In genomic region chr2:161488131-161488699, GRCh38 we compare ENCODE assay signal across 37 cellular contexts.
"Had no signal": no experiment of that assay in that cellular context is flagged by ENCODE, and none has a peak within 500 bp of the region (broad histone marks: within the 10 kb centered on the region; RNA-seq: fewer than 3 reads in every experiment).

No MANE protein-coding gene starts in this region.

- H3K27me3 ChIP-seq: adrenal gland, ascending aorta, body of pancreas, brain microvascular endothelial cell, breast epithelium, cardiac muscle cell had no signal

- H3K27ac Mint-ChIP-seq: activated naive CD4-positive, alpha-beta T cell treated with anti-CD3 and anti-CD28 coated beads for 36 hours; activated naive CD4-positive, alpha-beta T cell treated with anti-CD3 and anti-CD28 coated beads, Interleukin-2, amount 10 ng/mL, durations not matched to agents 7 days and 5 days; activated naive CD4-positive, alpha-beta T cell treated with anti-CD3 and anti-CD28 coated beads, Interleukin-2, amount 50 U/mL, for 24 hours; activated naive CD4-positive, alpha-beta T cell treated with anti-CD3 and anti-CD28 coated beads, Interleukin-2, amount 50 U/mL, for 72 hours; activated naive CD8-positive, alpha-beta T cell; activated naive CD8-positive, alpha-beta T cell treated with anti-CD3 and anti-CD28 coated beads for 36 hours; activated naive CD8-positive, alpha-beta T cell treated with anti-CD3 and anti-CD28 coated beads, Interleukin-2, amount 10 ng/mL, durations not matched to agents 7 days and 5 days; activated naive CD8-positive, alpha-beta T cell treated with anti-CD3 and anti-CD28 coated beads, Interleukin-2, amount 50 U/mL, for 24 hours; activated T-cell treated with anti-CD3 and anti-CD28 coated beads, Interleukin-2, amount 50 U/mL, for 24 hours; activated T-cell treated with anti-CD3 and anti-CD28 coated beads, Interleukin-2, amount 50 U/mL, for 72 hours; activated T-helper 1 cell treated with anti-CD3 and anti-CD28 coated beads, Interleukin-12 subunit alpha, Interleukin-12 subunit beta, Interleukin-2, Interleukin-4 antibody, amounts not matched to agents 30 ng/mL and 10 ng/mL and 1 ng/mL, durations not matched to agents 14 hours and 24 hours and 36 hours; activated T-helper 17 cell treated with anti-CD3 and anti-CD28 coated beads, Interleukin-2, amount 50 U/mL, for 72 hours; activated T-helper 2 cell treated with anti-CD3 and anti-CD28 coated beads, Interferon-gamma antibody, Interleukin-2, Interleukin-4, amounts not matched to agents 10 μg/mL and 5 μg/mL and 100 μg/mL, durations not matched to agents 14 hours and 24 hours and 36 hours; brain had no signal

- H3K36me3 ChIP-seq: adrenal gland, ascending aorta, brain microvascular endothelial cell, breast epithelium, cardiac muscle cell had no signal

- H3K9me3 Mint-ChIP-seq: activated naive CD4-positive, alpha-beta T cell treated with anti-CD3 and anti-CD28 coated beads for 36 hours; activated naive CD4-positive, alpha-beta T cell treated with anti-CD3 and anti-CD28 coated beads, Interleukin-2, amount 10 ng/mL, durations not matched to agents 7 days and 5 days; activated naive CD4-positive, alpha-beta T cell treated with anti-CD3 and anti-CD28 coated beads, Interleukin-2, amount 50 U/mL, for 24 hours; activated naive CD4-positive, alpha-beta T cell treated with anti-CD3 and anti-CD28 coated beads, Interleukin-2, amount 50 U/mL, for 72 hours; activated naive CD8-positive, alpha-beta T cell treated with anti-CD3 and anti-CD28 coated beads for 36 hours; activated naive CD8-positive, alpha-beta T cell treated with anti-CD3 and anti-CD28 coated beads, Interleukin-2, amount 10 ng/mL, durations not matched to agents 7 days and 5 days; activated naive CD8-positive, alpha-beta T cell treated with anti-CD3 and anti-CD28 coated beads, Interleukin-2, amount 50 U/mL, for 24 hours; activated T-cell treated with anti-CD3 and anti-CD28 coated beads, Interleukin-2, amount 50 U/mL, for 24 hours; activated T-helper 1 cell treated with anti-CD3 and anti-CD28 coated beads, Interleukin-12 subunit alpha, Interleukin-12 subunit beta, Interleukin-2, Interleukin-4 antibody, amounts not matched to agents 30 ng/mL and 10 ng/mL and 1 ng/mL, durations not matched to agents 14 hours and 24 hours and 36 hours; activated T-helper 17 cell treated with anti-CD3 and anti-CD28 coated beads, Interleukin-2, amount 50 U/mL, for 72 hours; activated T-helper 2 cell treated with anti-CD3 and anti-CD28 coated beads, Interferon-gamma antibody, Interleukin-2, Interleukin-4, amounts not matched to agents 10 μg/mL and 5 μg/mL and 100 μg/mL, durations not matched to agents 14 hours and 24 hours and 36 hours had no signal

- H3K4me3 Mint-ChIP-seq: activated naive CD4-positive, alpha-beta T cell treated with anti-CD3 and anti-CD28 coated beads for 36 hours; activated naive CD4-positive, alpha-beta T cell treated with anti-CD3 and anti-CD28 coated beads, Interleukin-2, amount 10 ng/mL, durations not matched to agents 7 days and 5 days; activated naive CD4-positive, alpha-beta T cell treated with anti-CD3 and anti-CD28 coated beads, Interleukin-2, amount 50 U/mL, for 24 hours; activated naive CD8-positive, alpha-beta T cell; activated naive CD8-positive, alpha-beta T cell treated with anti-CD3 and anti-CD28 coated beads for 36 hours; activated naive CD8-positive, alpha-beta T cell treated with anti-CD3 and anti-CD28 coated beads, Interleukin-2, amount 10 ng/mL, durations not matched to agents 7 days and 5 days; activated naive CD8-positive, alpha-beta T cell treated with anti-CD3 and anti-CD28 coated beads, Interleukin-2, amount 50 U/mL, for 24 hours; activated T-cell treated with anti-CD3 and anti-CD28 coated beads, Interleukin-2, amount 50 U/mL, for 24 hours; activated T-cell treated with anti-CD3 and anti-CD28 coated beads, Interleukin-2, amount 50 U/mL, for 4 hours; activated T-cell treated with anti-CD3 and anti-CD28 coated beads, Interleukin-2, amount 50 U/mL, for 72 hours; activated T-helper 1 cell treated with anti-CD3 and anti-CD28 coated beads, Interleukin-12 subunit alpha, Interleukin-12 subunit beta, Interleukin-2, Interleukin-4 antibody, amounts not matched to agents 30 ng/mL and 10 ng/mL and 1 ng/mL, durations not matched to agents 14 hours and 24 hours and 36 hours; activated T-helper 17 cell treated with anti-CD3 and anti-CD28 coated beads, Interleukin-2, amount 50 U/mL, for 72 hours; brain; central memory CD8-positive, alpha-beta T cell had no signal

- H3K36me3 Mint-ChIP-seq: activated naive CD4-positive, alpha-beta T cell treated with anti-CD3 and anti-CD28 coated beads, Interleukin-2, amount 10 ng/mL, durations not matched to agents 7 days and 5 days; activated naive CD4-positive, alpha-beta T cell treated with anti-CD3 and anti-CD28 coated beads, Interleukin-2, amount 50 U/mL, for 24 hours; activated naive CD4-positive, alpha-beta T cell treated with anti-CD3 and anti-CD28 coated beads, Interleukin-2, amount 50 U/mL, for 72 hours; activated naive CD8-positive, alpha-beta T cell; activated naive CD8-positive, alpha-beta T cell treated with anti-CD3 and anti-CD28 coated beads for 36 hours; activated naive CD8-positive, alpha-beta T cell treated with anti-CD3 and anti-CD28 coated beads, Interleukin-2, amount 10 ng/mL, durations not matched to agents 7 days and 5 days; brain had no signal

- H3K4me1 Mint-ChIP-seq: activated naive CD4-positive, alpha-beta T cell treated with anti-CD3 and anti-CD28 coated beads, Interleukin-2, amount 10 ng/mL, durations not matched to agents 7 days and 5 days; activated naive CD4-positive, alpha-beta T cell treated with anti-CD3 and anti-CD28 coated beads, Interleukin-2, amount 50 U/mL, for 24 hours; activated naive CD8-positive, alpha-beta T cell treated with anti-CD3 and anti-CD28 coated beads for 36 hours; activated naive CD8-positive, alpha-beta T cell treated with anti-CD3 and anti-CD28 coated beads, Interleukin-2, amount 10 ng/mL, durations not matched to agents 7 days and 5 days; activated naive CD8-positive, alpha-beta T cell treated with anti-CD3 and anti-CD28 coated beads, Interleukin-2, amount 50 U/mL, for 24 hours; activated T-helper 17 cell treated with anti-CD3 and anti-CD28 coated beads, Interleukin-2, amount 50 U/mL, for 72 hours; brain; central memory CD8-positive, alpha-beta T cell had no signal

- DNase-seq: activated effector memory CD4-positive, alpha-beta T cell treated with anti-CD3 and anti-CD28 coated beads, Interleukin-2, amount 50 U/mL, for 16 hours; activated effector memory CD4-positive, alpha-beta T cell treated with Interleukin-2 at 50 U/mL for 16 hours; activated gamma-delta T cell; activated gamma-delta T cell treated with Interleukin-2 at 50 U/mL for 16 hours; activated naive CD4-positive, alpha-beta T cell; activated naive CD4-positive, alpha-beta T cell treated with anti-CD3 and anti-CD28 coated beads for 36 hours; activated naive CD4-positive, alpha-beta T cell treated with anti-CD3 and anti-CD28 coated beads, Interleukin-2, amount 10 ng/mL, durations not matched to agents 7 days and 5 days; activated naive CD4-positive, alpha-beta T cell treated with anti-CD3 and anti-CD28 coated beads, Interleukin-2, amount 50 U/mL, for 16 hours; activated naive CD4-positive, alpha-beta T cell treated with Interleukin-2 at 50 U/mL for 16 hours; activated naive CD8-positive, alpha-beta T cell treated with anti-CD3 and anti-CD28 coated beads for 36 hours; activated naive CD8-positive, alpha-beta T cell treated with anti-CD3 and anti-CD28 coated beads, Interleukin-2, amount 10 ng/mL, durations not matched to agents 7 days and 5 days; activated naive CD8-positive, alpha-beta T cell treated with anti-CD3 and anti-CD28 coated beads, Interleukin-2, amount 50 U/mL, for 24 hours; activated T-cell treated with anti-CD3 and anti-CD28 coated beads, Interleukin-2, amount 50 U/mL, for 24 hours; activated T-cell treated with anti-CD3 and anti-CD28 coated beads, Interleukin-2, amount 50 U/mL, for 4 hours; activated T-cell treated with anti-CD3 and anti-CD28 coated beads, Interleukin-2, amount 50 U/mL, for 48 hours; activated T-cell treated with anti-CD3 and anti-CD28 coated beads, Interleukin-2, amount 50 U/mL, for 72 hours; adrenal gland; amniotic stem cell; amygdala; anterior cingulate cortex; aorta; body of pancreas; brain microvascular endothelial cell; caudate nucleus; central memory CD4-positive, alpha-beta T cell; cerebellar nuclear complex had no signal

- H3K4me1 ChIP-seq: adrenal gland, ascending aorta, body of pancreas, breast epithelium had no signal

- H3K4me3 ChIP-seq: adrenal gland, ascending aorta, body of pancreas, breast epithelium, cardiac muscle cell had no signal

- H3K27ac ChIP-seq: adrenal gland, ascending aorta, body of pancreas, brain microvascular endothelial cell, breast epithelium, cardiac muscle cell had no signal

- H3K9me3 ChIP-seq: adrenal gland, ascending aorta, body of pancreas, breast epithelium had no signal

- H3K27me3 Mint-ChIP-seq: activated naive CD4-positive, alpha-beta T cell treated with anti-CD3 and anti-CD28 coated beads, Interleukin-2, amount 10 ng/mL, durations not matched to agents 7 days and 5 days; brain had no signal
